3 cellular contexts compared by ENCODE assay signal in genomic region chr10:89407792-89408191, GRCh38. TPM values are rescaled to one million over a fixed set of nuclear protein-coding genes. Genes with fewer than 3 reads are reported as not detected.
"Had no signal": no experiment of that assay in that cellular context is flagged by ENCODE, and none has a peak within 500 bp of the region (broad histone marks: within the 10 kb centered on the region; RNA-seq: fewer than 3 reads in every experiment).

No MANE protein-coding gene starts in this region.

RNA-seq across cellular contexts. Expression of gene IFIT1B, which starts 29.9 kb away (rescaled TPM):
- total RNA-seq: LHCN-M2, MCF 10A, NCI-H460 had no signal
